ENCODE assay signal across 1 cellular context in the genomic region with DNA sequence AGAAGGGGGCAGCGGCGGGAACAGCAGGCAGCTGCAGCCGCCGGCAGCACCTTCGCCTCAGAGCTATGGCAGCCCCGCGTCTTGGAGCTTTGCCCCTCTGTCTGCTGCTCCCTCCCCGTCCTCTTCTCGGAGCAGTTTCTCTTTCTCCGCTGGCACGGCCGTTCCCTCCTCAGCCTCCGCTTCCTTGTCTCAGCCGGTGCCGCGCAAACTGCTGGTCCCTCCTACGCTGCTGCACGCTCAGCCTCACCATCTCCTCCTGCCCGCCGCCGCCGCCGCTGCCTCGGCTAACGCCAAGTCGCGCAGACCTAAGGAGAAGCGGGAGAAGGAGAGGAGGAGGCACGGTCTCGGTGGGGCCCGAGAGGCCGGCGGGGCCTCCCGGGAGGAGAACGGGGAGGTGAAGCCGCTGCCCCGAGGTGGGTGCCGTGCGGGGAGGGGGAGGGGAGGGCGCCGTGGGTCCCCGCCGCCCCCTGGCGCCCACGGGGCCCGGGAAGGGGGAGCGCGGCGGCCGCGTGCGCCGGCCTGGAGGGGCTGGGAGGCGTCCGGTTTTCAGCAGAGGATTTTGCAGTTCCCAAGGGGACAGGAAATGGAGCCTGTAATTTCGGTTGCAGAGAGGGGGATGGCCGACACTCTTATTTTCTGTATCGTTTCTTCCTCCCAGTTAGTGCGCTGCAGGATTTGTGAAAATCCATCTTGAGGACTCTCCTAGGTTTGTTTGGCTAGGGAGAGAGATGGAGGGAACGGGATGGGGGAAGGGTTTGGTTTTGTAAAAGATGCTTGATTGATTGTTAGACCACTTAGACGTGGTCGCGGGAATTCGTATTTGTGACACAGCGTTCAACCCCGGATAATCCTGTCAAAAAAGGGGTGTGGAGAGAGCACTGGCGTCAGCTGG.
A peak's percentile ranks its signal among the peaks of the same experiment; 100 is the strongest.
TF ChIP-seq lines count a peak whose summit lies in the region.

No MANE protein-coding gene starts in this region.

TF ChIP-seq in HepG2, 621 proteins besides CTCF, POLR2A, EP300 and RAD21 (continued from another document and continues in another):
- TF ChIP-seq, protein P1, sequence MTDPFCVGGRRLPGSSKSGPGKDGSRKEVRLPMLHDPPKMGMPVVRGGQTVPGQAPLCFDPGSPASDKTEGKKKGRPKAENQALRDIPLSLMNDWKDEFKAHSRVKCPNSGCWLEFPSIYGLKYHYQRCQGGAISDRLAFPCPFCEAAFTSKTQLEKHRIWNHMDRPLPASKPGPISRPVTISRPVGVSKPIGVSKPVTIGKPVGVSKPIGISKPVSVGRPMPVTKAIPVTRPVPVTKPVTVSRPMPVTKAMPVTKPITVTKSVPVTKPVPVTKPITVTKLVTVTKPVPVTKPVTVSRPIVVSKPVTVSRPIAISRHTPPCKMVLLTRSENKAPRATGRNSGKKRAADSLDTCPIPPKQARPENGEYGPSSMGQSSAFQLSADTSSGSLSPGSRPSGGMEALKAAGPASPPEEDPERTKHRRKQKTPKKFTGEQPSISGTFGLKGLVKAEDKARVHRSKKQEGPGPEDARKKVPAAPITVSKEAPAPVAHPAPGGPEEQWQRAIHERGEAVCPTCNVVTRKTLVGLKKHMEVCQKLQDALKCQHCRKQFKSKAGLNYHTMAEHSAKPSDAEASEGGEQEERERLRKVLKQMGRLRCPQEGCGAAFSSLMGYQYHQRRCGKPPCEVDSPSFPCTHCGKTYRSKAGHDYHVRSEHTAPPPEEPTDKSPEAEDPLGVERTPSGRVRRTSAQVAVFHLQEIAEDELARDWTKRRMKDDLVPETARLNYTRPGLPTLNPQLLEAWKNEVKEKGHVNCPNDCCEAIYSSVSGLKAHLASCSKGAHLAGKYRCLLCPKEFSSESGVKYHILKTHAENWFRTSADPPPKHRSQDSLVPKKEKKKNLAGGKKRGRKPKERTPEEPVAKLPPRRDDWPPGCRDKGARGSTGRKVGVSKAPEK (CRISPR knock-in tag; IDR thresholded peaks at IDR 0.05; ENCODE audit: borderline replicate concordance): 0 out of 2 replicates have a peak, but pooled peaks have one; percentile 39
- TF ChIP-seq SRY (CRISPR knock-in tag; IDR thresholded peaks at IDR 0.05): 0 out of 2 replicates have a peak, but pooled peaks have one; percentile 10
- no peak for TF ChIP-seq SUZ12 (IDR thresholded peaks at IDR 0.05; ENCODE audit: low read depth, low read length)
- 0 out of 2 replicates have a peak, but pooled peaks have one; percentile 13 for TF ChIP-seq ZNF609 (CRISPR knock-in tag; IDR thresholded peaks at IDR 0.05; ENCODE audit: borderline replicate concordance)
- TF ChIP-seq ZNF234 (CRISPR knock-in tag; conservative IDR thresholded peaks at IDR 0.05): no peak
- TF ChIP-seq MTF2 (CRISPR knock-in tag; IDR thresholded peaks at IDR 0.05; ENCODE audit: borderline replicate concordance): 0 out of 2 replicates have a peak, but pooled peaks have one; percentile 70
- TF ChIP-seq FOXO4 (CRISPR knock-in tag; conservative IDR thresholded peaks at IDR 0.05): 0 out of 2 replicates have a peak, but pooled peaks have one; percentile 74
- 0 out of 2 replicates have a peak, but pooled peaks have one; percentile 36 for TF ChIP-seq TBX3 (IDR thresholded peaks at IDR 0.05; ENCODE audit: borderline replicate concordance)
- TF ChIP-seq ZNF225 (CRISPR knock-in tag; IDR thresholded peaks at IDR 0.05): no peak
- 0 out of 2 replicates have a peak, but pooled peaks have one; percentile 61 for TF ChIP-seq NRL (CRISPR knock-in tag; IDR thresholded peaks at IDR 0.05; ENCODE audit: borderline replicate concordance)
- no peak for TF ChIP-seq ZNF775 (CRISPR knock-in tag; IDR thresholded peaks at IDR 0.05; ENCODE audit: borderline replicate concordance)
- peak; percentile 8; the same call in 1 of the 2 replicates for TF ChIP-seq ZNF274 (CRISPR knock-in tag; IDR thresholded peaks at IDR 0.05)
- TF ChIP-seq KMT2B (CRISPR knock-in tag; IDR thresholded peaks at IDR 0.05): peak; percentile 38; the same call in 1 of the 2 replicates
- TF ChIP-seq NR1H2 (CRISPR knock-in tag; IDR thresholded peaks at IDR 0.05; ENCODE audit: borderline replicate concordance, low read depth): peak; percentile 83; the same call in 1 of the 2 replicates
- TF ChIP-seq, protein P2, sequence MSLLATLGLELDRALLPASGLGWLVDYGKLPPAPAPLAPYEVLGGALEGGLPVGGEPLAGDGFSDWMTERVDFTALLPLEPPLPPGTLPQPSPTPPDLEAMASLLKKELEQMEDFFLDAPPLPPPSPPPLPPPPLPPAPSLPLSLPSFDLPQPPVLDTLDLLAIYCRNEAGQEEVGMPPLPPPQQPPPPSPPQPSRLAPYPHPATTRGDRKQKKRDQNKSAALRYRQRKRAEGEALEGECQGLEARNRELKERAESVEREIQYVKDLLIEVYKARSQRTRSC (CRISPR knock-in tag; IDR thresholded peaks at IDR 0.05; ENCODE audit: low read depth): 0 out of 2 replicates have a peak, but pooled peaks have one; percentile 26
- no peak for TF ChIP-seq ZMYM2 (CRISPR knock-in tag; IDR thresholded peaks at IDR 0.05)
- TF ChIP-seq HNRNPH1 (optimal IDR thresholded peaks at IDR 0.05; ENCODE audit: low read depth, low read length): no peak
- 0 out of 2 replicates have a peak, but pooled peaks have one; percentile 47 for TF ChIP-seq ZNF510 (CRISPR knock-in tag; IDR thresholded peaks at IDR 0.05; ENCODE audit: low read depth)
- TF ChIP-seq SMAD1 (CRISPR knock-in tag; IDR thresholded peaks at IDR 0.05; ENCODE audit: borderline replicate concordance, low read depth): no peak
- TF ChIP-seq, protein P3, sequence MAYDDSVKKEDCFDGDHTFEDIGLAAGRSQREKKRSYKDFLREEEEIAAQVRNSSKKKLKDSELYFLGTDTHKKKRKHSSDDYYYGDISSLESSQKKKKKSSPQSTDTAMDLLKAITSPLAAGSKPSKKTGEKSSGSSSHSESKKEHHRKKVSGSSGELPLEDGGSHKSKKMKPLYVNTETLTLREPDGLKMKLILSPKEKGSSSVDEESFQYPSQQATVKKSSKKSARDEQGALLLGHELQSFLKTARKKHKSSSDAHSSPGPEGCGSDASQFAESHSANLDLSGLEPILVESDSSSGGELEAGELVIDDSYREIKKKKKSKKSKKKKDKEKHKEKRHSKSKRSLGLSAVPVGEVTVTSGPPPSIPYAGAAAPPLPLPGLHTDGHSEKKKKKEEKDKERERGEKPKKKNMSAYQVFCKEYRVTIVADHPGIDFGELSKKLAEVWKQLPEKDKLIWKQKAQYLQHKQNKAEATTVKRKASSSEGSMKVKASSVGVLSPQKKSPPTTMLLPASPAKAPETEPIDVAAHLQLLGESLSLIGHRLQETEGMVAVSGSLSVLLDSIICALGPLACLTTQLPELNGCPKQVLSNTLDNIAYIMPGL (CRISPR knock-in tag; IDR thresholded peaks at IDR 0.05; ENCODE audit: borderline replicate concordance in 1 of 2, low read depth in 1 of 2): peak in 1 of 2 experiments; percentile 48; a peak in 2 of 4 replicates
- TF ChIP-seq ZMYM4 (CRISPR knock-in tag; IDR thresholded peaks at IDR 0.05): peak; percentile 20; the same call in 1 of the 2 replicates
- no peak for TF ChIP-seq HNF4A (CRISPR knock-in tag; IDR thresholded peaks at IDR 0.05)
- 0 out of 2 replicates have a peak, but pooled peaks have one; percentile 6 for TF ChIP-seq RELA (CRISPR knock-in tag; IDR thresholded peaks at IDR 0.05)
- no peak for TF ChIP-seq AFF4 (CRISPR knock-in tag; IDR thresholded peaks at IDR 0.05)
- peak; percentile 35; the same call in 1 of the 2 replicates for TF ChIP-seq HNF4G (IDR thresholded peaks at IDR 0.05; ENCODE audit: borderline replicate concordance, low read depth, low read length)
- TF ChIP-seq HNF4G (CRISPR knock-in tag; IDR thresholded peaks at IDR 0.05; ENCODE audit: borderline replicate concordance, low read depth): no peak
- TF ChIP-seq XRCC5 (optimal IDR thresholded peaks at IDR 0.05; ENCODE audit: low read length): peak; percentile 44
- TF ChIP-seq DNMT1 (CRISPR knock-in tag; IDR thresholded peaks at IDR 0.05): peak; percentile 16; the same call in 1 of the 2 replicates
- TF ChIP-seq NAIF1 (CRISPR knock-in tag; IDR thresholded peaks at IDR 0.05; ENCODE audit: borderline replicate concordance): peak; percentile 45; the same call in 1 of the 2 replicates
- TF ChIP-seq MYC (CRISPR knock-in tag; IDR thresholded peaks at IDR 0.05; ENCODE audit: borderline replicate concordance): peak; percentile 80
- peak; percentile 47; the same call in 1 of the 2 replicates for TF ChIP-seq ZNF639 (CRISPR knock-in tag; conservative IDR thresholded peaks at IDR 0.05)
- TF ChIP-seq SALL2 (CRISPR knock-in tag; IDR thresholded peaks at IDR 0.05): peak; percentile 19
